14 cellular contexts compared by ENCODE assay signal in the genomic region with DNA sequence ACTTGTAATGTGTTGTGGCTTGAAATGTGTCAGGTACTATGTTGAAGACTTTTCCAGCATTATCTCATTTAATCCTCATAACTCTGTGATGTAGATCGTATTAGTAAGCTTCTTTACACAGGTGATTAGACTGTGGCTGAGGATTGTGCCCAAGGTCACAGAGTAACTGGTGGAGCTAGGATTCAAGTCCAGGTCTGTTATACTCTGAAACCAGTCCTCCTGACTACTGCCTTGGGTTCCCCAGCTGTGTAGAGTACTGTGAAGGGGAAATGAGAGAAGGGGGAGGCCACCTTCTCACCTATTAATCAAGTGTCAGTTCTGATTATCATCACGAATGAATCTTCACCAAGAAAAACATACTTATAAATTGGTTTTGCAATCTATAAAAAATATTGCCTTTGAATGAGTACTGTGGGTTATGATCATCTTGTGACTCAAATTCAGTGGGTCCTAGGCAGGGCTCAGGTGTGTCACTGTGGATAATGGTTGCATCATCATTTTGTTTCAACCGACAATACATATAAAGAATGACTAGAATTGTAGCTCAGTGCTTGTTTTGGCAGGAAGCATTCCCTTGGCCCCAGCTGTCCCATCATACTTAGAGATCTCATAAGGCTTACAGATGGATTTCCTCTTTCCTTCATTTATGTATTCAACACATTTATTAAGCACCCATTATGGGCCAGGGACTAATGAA. TPM values are rescaled to one million over a fixed set of nuclear protein-coding genes. Genes with fewer than 3 reads are reported as not detected.
DNase-seq lines count a peak whose midpoint lies in the region; ATAC-seq and TF ChIP-seq lines count a peak whose summit lies in the region.
"Had no signal": no experiment of that assay in that cellular context is flagged by ENCODE, and none has a peak within 500 bp of the region (broad histone marks: within the 10 kb centered on the region; RNA-seq: fewer than 3 reads in every experiment).

No MANE protein-coding gene starts in this region.

- no TSS peak for BruUV-seq in Calu3 (replicated peaks; lab: Mats Ljungman, UMichigan)
- no TSS peak for BruUV-seq in A673 (replicated peaks; lab: Mats Ljungman, UMichigan)

- peaks cover 44% of the 10 kb centered on the region for H3K4me1 Mint-ChIP-seq in activated T-helper 1 cell treated with anti-CD3 and anti-CD28 coated beads, Interleukin-12 subunit alpha, Interleukin-12 subunit beta, Interleukin-2, Interleukin-4 antibody, amounts not matched to agents 30 ng/mL and 10 ng/mL and 1 ng/mL, durations not matched to agents 14 hours and 24 hours and 36 hours (ENCODE audit: low read depth)
- H3K4me1 Mint-ChIP-seq in Calu3 (ENCODE audit: low read depth, unreplicated experiment), result peaks cover 9% of the 10 kb centered on the region

- H3K4me3 Mint-ChIP-seq in activated T-helper 1 cell treated with anti-CD3 and anti-CD28 coated beads, Interleukin-12 subunit alpha, Interleukin-12 subunit beta, Interleukin-2, Interleukin-4 antibody, amounts not matched to agents 30 ng/mL and 10 ng/mL and 1 ng/mL, durations not matched to agents 14 hours and 24 hours and 36 hours, result peak overlapping the region; percentile 50
- no peak overlapping the region for H3K4me3 Mint-ChIP-seq in Calu3 (ENCODE audit: low read depth, unreplicated experiment)

- intact Hi-C loops in activated T-helper 1 cell treated with anti-CD3 and anti-CD28 coated beads, Interleukin-12 subunit alpha, Interleukin-12 subunit beta, Interleukin-2, Interleukin-4 antibody, amounts not matched to agents 30 ng/mL and 10 ng/mL and 1 ng/mL, durations not matched to agents 14 hours and 24 hours and 36 hours (cut with micrococcal nuclease), result loop anchor here (2.0 to 10.0 kb wide), 2 partner anchors 231 to 437 kb away; a partner anchor contains a TSS
- intact Hi-C loops in Calu3 (cut with micrococcal nuclease; ENCODE audit: unreplicated experiment), result no loop called here
- intact Hi-C loops in A673 (cut with micrococcal nuclease; ENCODE audit: unreplicated experiment), result no loop called here

- peak overlapping the region; percentile 69 for H3K27ac Mint-ChIP-seq in activated T-helper 1 cell treated with anti-CD3 and anti-CD28 coated beads, Interleukin-12 subunit alpha, Interleukin-12 subunit beta, Interleukin-2, Interleukin-4 antibody, amounts not matched to agents 30 ng/mL and 10 ng/mL and 1 ng/mL, durations not matched to agents 14 hours and 24 hours and 36 hours
- no peak overlapping the region for H3K27ac Mint-ChIP-seq in Calu3 (ENCODE audit: unreplicated experiment)

- CTCF ChIA-PET in Calu3 (lab: Charles Lee), result no interaction called here
- CTCF ChIA-PET in A673 (lab: Charles Lee), result no interaction called here

- peak; percentile 16 for DNase-seq in stimulated activated CD4-positive, alpha-beta T cell treated with anti-CD3 and anti-CD28 coated beads, Interleukin-4, amount 100 ng/mL, for 24 hours
- DNase-seq in stimulated activated CD4-positive, alpha-beta T cell treated with anti-CD3 and anti-CD28 coated beads, Interleukin-2, amount 100 ng/mL, for 48 hours, result no peak
- DNase-seq in activated T-helper 1 cell treated with anti-CD3 and anti-CD28 coated beads, Interleukin-12 subunit alpha, Interleukin-12 subunit beta, Interleukin-2, Interleukin-4 antibody, amounts not matched to agents 30 ng/mL and 10 ng/mL and 1 ng/mL, durations not matched to agents 14 hours and 24 hours and 36 hours (ENCODE audit: low spot score), result no peak
- DNase-seq in fibroblast of lung (ENCODE audit: low read depth in 2 of 2) (peak; percentile 12 to 47), mesenteric fat pad (ENCODE audit: low spot score) (no peak), Calu3 (no peak), A673 (ENCODE audit: low spot score) (no peak)
- DNase-seq: activated gamma-delta T cell; NCI-H1105; NCI-H446; stimulated activated CD4-positive, alpha-beta T cell treated with anti-CD3 and anti-CD28 coated beads, Interleukin-12 subunit alpha, Interleukin-12 subunit beta, amount 100 ng/mL, for 4 hours had no signal

- no peak overlapping the region for H3K4me3 ChIP-seq in fibroblast of lung (replicated peaks in 1 of 4; ENCODE audit: control extremely low read depth in 1 of 4, insufficient read depth in 1 of 4, low read depth in 3 of 4, low read length in 4 of 4)
- no peak overlapping the region for H3K4me3 ChIP-seq in A673 (ENCODE audit: low read depth, low read length, poor library complexity, severe bottlenecking)
- H3K4me3 ChIP-seq: BLaER1 had no signal

- no peak overlapping the region for H3K4me2 ChIP-seq in fibroblast of lung (ENCODE audit: extremely low read depth, insufficient read depth, low read length)
- H3K4me2 ChIP-seq: BLaER1 had no signal

- H3K4me1 ChIP-seq in fibroblast of lung (ENCODE audit: control insufficient read depth, extremely low read depth, insufficient read depth, low read length), result no peaks in the 10 kb centered on the region
- H3K4me1 ChIP-seq in A673 (ENCODE audit: insufficient read depth, low read length, poor library complexity, severe bottlenecking), result no peaks in the 10 kb centered on the region

- H3K36me3 Mint-ChIP-seq in activated T-helper 1 cell treated with anti-CD3 and anti-CD28 coated beads, Interleukin-12 subunit alpha, Interleukin-12 subunit beta, Interleukin-2, Interleukin-4 antibody, amounts not matched to agents 30 ng/mL and 10 ng/mL and 1 ng/mL, durations not matched to agents 14 hours and 24 hours and 36 hours (ENCODE audit: low read depth), result peaks cover 22% of the 10 kb centered on the region
- peaks cover 16% of the 10 kb centered on the region for H3K36me3 Mint-ChIP-seq in Calu3 (ENCODE audit: insufficient read depth, unreplicated experiment)

- H3K9me3 ChIP-seq in fibroblast of lung (ENCODE audit: control insufficient read depth, insufficient read depth, low read depth, low read length) (no peaks in the 10 kb centered on the region), A673 (ENCODE audit: low read depth, low read length, poor library complexity, severe bottlenecking) (no peaks in the 10 kb centered on the region)
- H3K9me3 ChIP-seq: BLaER1 had no signal

- H3K27me3 Mint-ChIP-seq in activated T-helper 1 cell treated with anti-CD3 and anti-CD28 coated beads, Interleukin-12 subunit alpha, Interleukin-12 subunit beta, Interleukin-2, Interleukin-4 antibody, amounts not matched to agents 30 ng/mL and 10 ng/mL and 1 ng/mL, durations not matched to agents 14 hours and 24 hours and 36 hours (ENCODE audit: insufficient read depth), result no peaks in the 10 kb centered on the region
- no peaks in the 10 kb centered on the region for H3K27me3 Mint-ChIP-seq in Calu3 (ENCODE audit: unreplicated experiment)

- H3K79me2 ChIP-seq in fibroblast of lung (ENCODE audit: control insufficient read depth, insufficient read depth, low read length), result peaks cover 24% of the 10 kb centered on the region

- POLR2A ChIA-PET in A673 (lab: Charles Lee; ENCODE audit: low non-redundant PET), result no interaction called here

- H3K9me3 Mint-ChIP-seq in activated T-helper 1 cell treated with anti-CD3 and anti-CD28 coated beads, Interleukin-12 subunit alpha, Interleukin-12 subunit beta, Interleukin-2, Interleukin-4 antibody, amounts not matched to agents 30 ng/mL and 10 ng/mL and 1 ng/mL, durations not matched to agents 14 hours and 24 hours and 36 hours, result no peaks in the 10 kb centered on the region
- no peaks in the 10 kb centered on the region for H3K9me3 Mint-ChIP-seq in Calu3 (ENCODE audit: low read depth, unreplicated experiment)

- no peak for ATAC-seq in HG03565 (IDR thresholded peaks at IDR 0.05; ENCODE audit: unreplicated experiment)
- ATAC-seq: left lobe of liver had no signal

- H3K27me3 ChIP-seq in fibroblast of lung (ENCODE audit: control insufficient read depth, insufficient read depth, low read length) (no peaks in the 10 kb centered on the region), A673 (replicated peaks; ENCODE audit: insufficient read depth, low read depth, low read length, poor library complexity) (no peaks in the 10 kb centered on the region)
- H3K27me3 ChIP-seq: BLaER1 had no signal

- H3K36me3 ChIP-seq in fibroblast of lung (ENCODE audit: control insufficient read depth, insufficient read depth, low read length) (no peaks in the 10 kb centered on the region), A673 (ENCODE audit: insufficient read depth, low read length, poor library complexity, severe bottlenecking) (no peaks in the 10 kb centered on the region)
- H3K36me3 ChIP-seq: BLaER1 had no signal

- TF ChIP-seq CTCF in fibroblast of lung (conservative IDR thresholded peaks at IDR 0.05 in 1 of 2, IDR thresholded peaks at IDR 0.05 in 1 of 2; ENCODE audit: low read depth in 1 of 2, low read length in 2 of 2) (no peak), Calu3 (IDR thresholded peaks at IDR 0.05; ENCODE audit: unreplicated experiment) (no peak), A673 (conservative IDR thresholded peaks at IDR 0.05; ENCODE audit: low read depth, low read length) (no peak)

- peak overlapping the region; percentile 24 for H3K27ac ChIP-seq in fibroblast of lung (ENCODE audit: insufficient read depth, low read length)
- H3K27ac ChIP-seq in A673 (ENCODE audit: low read depth, low read length, poor library complexity, severe bottlenecking), result no peak overlapping the region
- H3K27ac ChIP-seq: BLaER1 had no signal

- H3K9ac ChIP-seq in fibroblast of lung (ENCODE audit: insufficient read depth, low read length), result no peak overlapping the region
- H3K9ac ChIP-seq: BLaER1 had no signal

- no peaks in the 10 kb centered on the region for H4K20me1 ChIP-seq in fibroblast of lung (ENCODE audit: control insufficient read depth, extremely low read depth, insufficient read depth, low read length)
- H4K20me1 ChIP-seq: BLaER1 had no signal

- H2AFZ ChIP-seq in fibroblast of lung (ENCODE audit: low read length), result no peak overlapping the region

RNA-seq across cellular contexts. Expression of a gene that starts 4.5 kb away (rescaled TPM):
- total RNA-seq in activated T-helper 1 cell treated with anti-CD3 and anti-CD28 coated beads, Interleukin-12 subunit alpha, Interleukin-12 subunit beta, Interleukin-2, Interleukin-4 antibody, amounts not matched to agents 30 ng/mL and 10 ng/mL and 1 ng/mL, durations not matched to agents 14 hours and 24 hours and 36 hours, result 71.1 and 77.5 TPM in 2 replicates
- total RNA-seq in fibroblast of lung (16.2 and 44.4 TPM in 2 replicates), mesenteric fat pad (17.8 TPM), Calu3 (2022) (14.3 and 15.2 TPM in 2 replicates), A673 (2021) (6.3 and 7.4 TPM in 2 replicates)
- polyA plus RNA-seq in fibroblast of lung, result 11.9 and 33.3 TPM in 2 replicates
- 8.6 and 27.4 TPM in 2 replicates for polyA plus RNA-seq in fibroblast of lung (2012)
- polyA minus RNA-seq in fibroblast of lung (ENCODE audit: low replicate concordance), result 0.75 and 11.6 TPM in 2 replicates

Comparison
In these comparisons a context has a peak if more than half of its experiments do, and no peak if none do; other contexts are left out.
1. DNase-seq: peak in stimulated activated CD4-positive, alpha-beta T cell treated with anti-CD3 and anti-CD28 coated beads, Interleukin-4, amount 100 ng/mL, for 24 hours (single experiment) and fibroblast of lung (2 of 2); none in stimulated activated CD4-positive, alpha-beta T cell treated with anti-CD3 and anti-CD28 coated beads, Interleukin-2, amount 100 ng/mL, for 48 hours (0 of 2), activated T-helper 1 cell treated with anti-CD3 and anti-CD28 coated beads, Interleukin-12 subunit alpha, Interleukin-12 subunit beta, Interleukin-2, Interleukin-4 antibody, amounts not matched to agents 30 ng/mL and 10 ng/mL and 1 ng/mL, durations not matched to agents 14 hours and 24 hours and 36 hours (single experiment), mesenteric fat pad (single experiment), Calu3 (single experiment) and A673 (single experiment).